ENCODE assay signal across 8 cellular contexts in genomic region chr7:27364344-27364758, GRCh38.
DNase-seq lines count a peak whose midpoint lies in the region; ATAC-seq and TF ChIP-seq lines count a peak whose summit lies in the region.

No MANE protein-coding gene starts in this region.

- H3K27ac ChIP-seq in caudate nucleus (ENCODE audit: low read depth, low read length) = peak overlapping the region; percentile 22
- peak overlapping the region in 1 of 2 donors; percentile 72 for H3K27ac ChIP-seq in lung (ENCODE audit: low read depth in 1 of 2, low read length in 1 of 2)
- peak overlapping the region; percentile 44 to 63 for H3K27ac ChIP-seq in tibial artery

- no peaks in the 10 kb centered on the region for H3K36me3 Mint-ChIP-seq in activated CD4-positive, alpha-beta T cell treated with anti-CD3 and anti-CD28 coated beads, Interleukin-2, amount 10 ng/mL, durations not matched to agents 7 days and 5 days (ENCODE audit: low read depth)

- TF ChIP-seq CTCF in lung (IDR thresholded peaks at IDR 0.05; ENCODE audit: control extremely low read depth, extremely low read depth) (no peak), tibial artery (IDR thresholded peaks at IDR 0.05) (no peak)

- H3K27me3 ChIP-seq in MG63 = no peaks in the 10 kb centered on the region
- no peaks in the 10 kb centered on the region for H3K27me3 ChIP-seq in lung (ENCODE audit: control insufficient read depth, insufficient read depth)
- no peaks in the 10 kb centered on the region for H3K27me3 ChIP-seq in tibial artery

- no peaks in the 10 kb centered on the region for H3K9me3 Mint-ChIP-seq in activated CD4-positive, alpha-beta T cell treated with anti-CD3 and anti-CD28 coated beads, Interleukin-2, amount 10 ng/mL, durations not matched to agents 7 days and 5 days

- no peaks in the 10 kb centered on the region for H3K9me3 ChIP-seq in MG63
- peaks cover 0 to 7% of the 10 kb centered on the region in 2 donors for H3K9me3 ChIP-seq in lung (ENCODE audit: control insufficient read depth in 2 of 2, insufficient read depth in 1 of 2, low read length in 1 of 2)
- no peaks in the 10 kb centered on the region for H3K9me3 ChIP-seq in tibial artery

- H3K4me1 Mint-ChIP-seq in activated CD4-positive, alpha-beta T cell treated with anti-CD3 and anti-CD28 coated beads, Interleukin-2, amount 10 ng/mL, durations not matched to agents 7 days and 5 days = no peaks in the 10 kb centered on the region

- CTCF ChIA-PET in activated CD4-positive, alpha-beta T cell treated with anti-CD3 and anti-CD28 coated beads, Interleukin-2, amount 10 ng/mL, durations not matched to agents 7 days and 5 days (lab: Charles Lee) = no interaction called here

- H3K36me3 ChIP-seq in MG63 (no peaks in the 10 kb centered on the region), lung (ENCODE audit: control insufficient read depth in 2 of 2, insufficient read depth in 2 of 2, low read length in 2 of 2) (no peaks in the 10 kb centered on the region), tibial artery (no peaks in the 10 kb centered on the region)

- H3K4me1 ChIP-seq in lung (ENCODE audit: control insufficient read depth in 2 of 2, insufficient read depth in 2 of 2, low read length in 2 of 2) (no peaks in the 10 kb centered on the region), tibial artery (no peaks in the 10 kb centered on the region)

- POLR2A ChIA-PET in activated CD4-positive, alpha-beta T cell treated with anti-CD3 and anti-CD28 coated beads, Interleukin-2, amount 10 ng/mL, durations not matched to agents 7 days and 5 days (lab: Charles Lee) = no interaction called here

- WGBS in lung, 2 donors = 60 to 72% methylated on average over 4 of the region's 4 CpGs

- no peak overlapping the region for H3K4me3 Mint-ChIP-seq in activated CD4-positive, alpha-beta T cell treated with anti-CD3 and anti-CD28 coated beads, Interleukin-2, amount 10 ng/mL, durations not matched to agents 7 days and 5 days

- DNase-seq in MG63 = peak; percentile 17
- peak in 18 of 61 donors; percentile 1 to 52 (median 8) for DNase-seq in caudate nucleus (lab: John Stamatoyannopoulos, UW)
- peak; percentile 41 for DNase-seq in lung (ENCODE audit: low spot score)
- DNase-seq in tibial artery = peak; percentile 72 to 73
- no peak for DNase-seq in activated CD4-positive, alpha-beta T cell treated with anti-CD3 and anti-CD28 coated beads, Interleukin-2, amount 10 ng/mL, durations not matched to agents 7 days and 5 days
- DNase-seq in glomerular visceral epithelial cell (ENCODE audit: extremely low spot score) = no peak
- no peak for DNase-seq in NCI-H526 (lab: John Stamatoyannopoulos, UW)

- no peak overlapping the region for H3K27ac Mint-ChIP-seq in activated CD4-positive, alpha-beta T cell treated with anti-CD3 and anti-CD28 coated beads, Interleukin-2, amount 10 ng/mL, durations not matched to agents 7 days and 5 days

- H3K4me3 ChIP-seq in MG63 = no peak overlapping the region
- H3K4me3 ChIP-seq in lung = no peak overlapping the region
- no peak overlapping the region for H3K4me3 ChIP-seq in tibial artery

- ATAC-seq in lung (ENCODE audit: insufficient read depth, low FRiP score) (peak; percentile 60), GM21423 (IDR thresholded peaks at IDR 0.05; ENCODE audit: unreplicated experiment) (no peak)

- peaks cover 2% of the 10 kb centered on the region for H3K27me3 Mint-ChIP-seq in activated CD4-positive, alpha-beta T cell treated with anti-CD3 and anti-CD28 coated beads, Interleukin-2, amount 10 ng/mL, durations not matched to agents 7 days and 5 days

- intact Hi-C loops in tibial artery (cut with DNase I; ENCODE audit: low total_unique reads) = no loop called here

Comparison
In these comparisons a context has a peak if more than half of its experiments do, and no peak if none do; other contexts are left out.
1. DNase-seq: peak in MG63 (single experiment), lung (single experiment) and tibial artery (2 of 2); none in activated CD4-positive, alpha-beta T cell treated with anti-CD3 and anti-CD28 coated beads, Interleukin-2, amount 10 ng/mL, durations not matched to agents 7 days and 5 days (single experiment), glomerular visceral epithelial cell (single experiment) and NCI-H526 (0 of 2).